In genomic region chr4:113759696-113760093, GRCh38 we compare ENCODE assay signal across 8 cellular contexts. TPM values are rescaled to one million over a fixed set of nuclear protein-coding genes. Genes with fewer than 3 reads are reported as not detected.
DNase-seq lines count a peak whose midpoint lies in the region; ATAC-seq and TF ChIP-seq lines count a peak whose summit lies in the region.

No MANE protein-coding gene starts in this region.

- no peak for ATAC-seq in RWPE2 (ENCODE audit: low read depth)
- no peak for ATAC-seq in HG03432 (IDR thresholded peaks at IDR 0.05; ENCODE audit: unreplicated experiment)
- ATAC-seq in HG03139 (IDR thresholded peaks at IDR 0.05; ENCODE audit: unreplicated experiment), result no peak

- H3K4me3 ChIP-seq in GM06990 (replicated peaks; ENCODE audit: low read depth, low read length), result peak overlapping the region; percentile 91
- H3K4me3 ChIP-seq in RWPE2 (ENCODE audit: severe bottlenecking), result peak overlapping the region; percentile 53
- peak overlapping the region; percentile 89 for H3K4me3 ChIP-seq in fibroblast of mammary gland (ENCODE audit: control insufficient read depth, low read depth, low read length)

- no peaks in the 10 kb centered on the region for H3K36me3 ChIP-seq in GM06990 (ENCODE audit: control insufficient read depth, insufficient read depth, low read length)
- peaks cover 10% of the 10 kb centered on the region; the same call in 1 of the 2 replicates for H3K36me3 ChIP-seq in RWPE2 (ENCODE audit: low read depth)

- peaks cover 37% of the 10 kb centered on the region for H3K4me1 ChIP-seq in RWPE2 (ENCODE audit: insufficient read depth, poor library complexity, severe bottlenecking)

- TF ChIP-seq CTCF in GM06990 (IDR thresholded peaks at IDR 0.05; ENCODE audit: insufficient read depth, low read length, poor library complexity, severe bottlenecking) (no peak), RWPE2 (IDR thresholded peaks at IDR 0.05; ENCODE audit: poor library complexity, severe bottlenecking) (no peak), fibroblast of mammary gland (conservative IDR thresholded peaks at IDR 0.05; ENCODE audit: control insufficient read depth, insufficient read depth, low read depth, low read length) (no peak)

- DNase-seq in GM06990 (ENCODE audit: extremely low read depth, insufficient read length), result no peak
- no peak for DNase-seq in RWPE2 (ENCODE audit: low spot score)
- DNase-seq in fibroblast of mammary gland (ENCODE audit: low read depth), result no peak
- DNase-seq in retina, result peak; percentile 35
- DNase-seq in CD1c-positive myeloid dendritic cell (ENCODE audit: extremely low spot score), result no peak
- DNase-seq in occipital lobe (lab: John Stamatoyannopoulos, UW), result no peak

- no peaks in the 10 kb centered on the region for H3K9me3 ChIP-seq in RWPE2 (ENCODE audit: severe bottlenecking)

- H3K27ac ChIP-seq in RWPE2 (ENCODE audit: poor library complexity, severe bottlenecking), result peak overlapping the region; percentile 95

- H3K27me3 ChIP-seq in GM06990 (replicated peaks; ENCODE audit: control insufficient read depth, insufficient read depth, low read length), result no peaks in the 10 kb centered on the region
- no peaks in the 10 kb centered on the region for H3K27me3 ChIP-seq in RWPE2 (ENCODE audit: insufficient read depth, poor library complexity, severe bottlenecking)

RNA-seq across cellular contexts. Expression of gene CAMK2D, which starts 1.8 kb away (rescaled TPM):
- total RNA-seq in occipital lobe, result 78.9 TPM
